ENCODE assay signal across 1 cellular context in the genomic region with DNA sequence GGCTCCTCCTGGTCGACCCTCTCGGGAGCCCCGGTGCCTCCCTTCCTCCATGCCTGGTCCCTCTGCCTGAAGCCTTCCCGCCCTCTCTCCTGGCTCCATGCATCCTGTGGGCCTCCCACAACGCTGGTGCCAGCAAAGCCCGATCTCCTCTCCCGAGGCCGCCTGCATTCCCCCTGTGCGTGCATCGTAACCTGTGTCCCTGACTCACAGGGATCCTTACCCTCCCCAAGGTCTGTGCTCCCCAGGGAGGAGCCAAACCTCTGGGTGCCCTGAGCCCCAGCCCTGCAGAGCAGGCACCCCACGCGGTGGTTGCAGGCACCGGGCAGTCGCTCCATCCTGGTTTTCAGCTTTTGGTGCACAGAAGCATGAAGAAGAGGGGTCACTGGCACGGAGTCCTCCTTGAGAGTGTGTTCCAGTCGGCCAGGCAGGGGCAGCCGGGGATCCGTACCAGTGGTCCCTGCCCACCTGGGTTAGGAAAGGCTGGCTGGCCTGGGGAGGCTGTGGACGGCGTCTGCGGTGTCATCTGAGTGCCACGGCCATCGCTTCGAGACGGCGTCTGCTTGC.
TF ChIP-seq lines count a peak whose summit lies in the region.

No MANE protein-coding gene starts in this region.

TF ChIP-seq in GM23338, 12 proteins besides CTCF, POLR2A, EP300 and RAD21 (continued from another document):
- TF ChIP-seq, protein P1, sequence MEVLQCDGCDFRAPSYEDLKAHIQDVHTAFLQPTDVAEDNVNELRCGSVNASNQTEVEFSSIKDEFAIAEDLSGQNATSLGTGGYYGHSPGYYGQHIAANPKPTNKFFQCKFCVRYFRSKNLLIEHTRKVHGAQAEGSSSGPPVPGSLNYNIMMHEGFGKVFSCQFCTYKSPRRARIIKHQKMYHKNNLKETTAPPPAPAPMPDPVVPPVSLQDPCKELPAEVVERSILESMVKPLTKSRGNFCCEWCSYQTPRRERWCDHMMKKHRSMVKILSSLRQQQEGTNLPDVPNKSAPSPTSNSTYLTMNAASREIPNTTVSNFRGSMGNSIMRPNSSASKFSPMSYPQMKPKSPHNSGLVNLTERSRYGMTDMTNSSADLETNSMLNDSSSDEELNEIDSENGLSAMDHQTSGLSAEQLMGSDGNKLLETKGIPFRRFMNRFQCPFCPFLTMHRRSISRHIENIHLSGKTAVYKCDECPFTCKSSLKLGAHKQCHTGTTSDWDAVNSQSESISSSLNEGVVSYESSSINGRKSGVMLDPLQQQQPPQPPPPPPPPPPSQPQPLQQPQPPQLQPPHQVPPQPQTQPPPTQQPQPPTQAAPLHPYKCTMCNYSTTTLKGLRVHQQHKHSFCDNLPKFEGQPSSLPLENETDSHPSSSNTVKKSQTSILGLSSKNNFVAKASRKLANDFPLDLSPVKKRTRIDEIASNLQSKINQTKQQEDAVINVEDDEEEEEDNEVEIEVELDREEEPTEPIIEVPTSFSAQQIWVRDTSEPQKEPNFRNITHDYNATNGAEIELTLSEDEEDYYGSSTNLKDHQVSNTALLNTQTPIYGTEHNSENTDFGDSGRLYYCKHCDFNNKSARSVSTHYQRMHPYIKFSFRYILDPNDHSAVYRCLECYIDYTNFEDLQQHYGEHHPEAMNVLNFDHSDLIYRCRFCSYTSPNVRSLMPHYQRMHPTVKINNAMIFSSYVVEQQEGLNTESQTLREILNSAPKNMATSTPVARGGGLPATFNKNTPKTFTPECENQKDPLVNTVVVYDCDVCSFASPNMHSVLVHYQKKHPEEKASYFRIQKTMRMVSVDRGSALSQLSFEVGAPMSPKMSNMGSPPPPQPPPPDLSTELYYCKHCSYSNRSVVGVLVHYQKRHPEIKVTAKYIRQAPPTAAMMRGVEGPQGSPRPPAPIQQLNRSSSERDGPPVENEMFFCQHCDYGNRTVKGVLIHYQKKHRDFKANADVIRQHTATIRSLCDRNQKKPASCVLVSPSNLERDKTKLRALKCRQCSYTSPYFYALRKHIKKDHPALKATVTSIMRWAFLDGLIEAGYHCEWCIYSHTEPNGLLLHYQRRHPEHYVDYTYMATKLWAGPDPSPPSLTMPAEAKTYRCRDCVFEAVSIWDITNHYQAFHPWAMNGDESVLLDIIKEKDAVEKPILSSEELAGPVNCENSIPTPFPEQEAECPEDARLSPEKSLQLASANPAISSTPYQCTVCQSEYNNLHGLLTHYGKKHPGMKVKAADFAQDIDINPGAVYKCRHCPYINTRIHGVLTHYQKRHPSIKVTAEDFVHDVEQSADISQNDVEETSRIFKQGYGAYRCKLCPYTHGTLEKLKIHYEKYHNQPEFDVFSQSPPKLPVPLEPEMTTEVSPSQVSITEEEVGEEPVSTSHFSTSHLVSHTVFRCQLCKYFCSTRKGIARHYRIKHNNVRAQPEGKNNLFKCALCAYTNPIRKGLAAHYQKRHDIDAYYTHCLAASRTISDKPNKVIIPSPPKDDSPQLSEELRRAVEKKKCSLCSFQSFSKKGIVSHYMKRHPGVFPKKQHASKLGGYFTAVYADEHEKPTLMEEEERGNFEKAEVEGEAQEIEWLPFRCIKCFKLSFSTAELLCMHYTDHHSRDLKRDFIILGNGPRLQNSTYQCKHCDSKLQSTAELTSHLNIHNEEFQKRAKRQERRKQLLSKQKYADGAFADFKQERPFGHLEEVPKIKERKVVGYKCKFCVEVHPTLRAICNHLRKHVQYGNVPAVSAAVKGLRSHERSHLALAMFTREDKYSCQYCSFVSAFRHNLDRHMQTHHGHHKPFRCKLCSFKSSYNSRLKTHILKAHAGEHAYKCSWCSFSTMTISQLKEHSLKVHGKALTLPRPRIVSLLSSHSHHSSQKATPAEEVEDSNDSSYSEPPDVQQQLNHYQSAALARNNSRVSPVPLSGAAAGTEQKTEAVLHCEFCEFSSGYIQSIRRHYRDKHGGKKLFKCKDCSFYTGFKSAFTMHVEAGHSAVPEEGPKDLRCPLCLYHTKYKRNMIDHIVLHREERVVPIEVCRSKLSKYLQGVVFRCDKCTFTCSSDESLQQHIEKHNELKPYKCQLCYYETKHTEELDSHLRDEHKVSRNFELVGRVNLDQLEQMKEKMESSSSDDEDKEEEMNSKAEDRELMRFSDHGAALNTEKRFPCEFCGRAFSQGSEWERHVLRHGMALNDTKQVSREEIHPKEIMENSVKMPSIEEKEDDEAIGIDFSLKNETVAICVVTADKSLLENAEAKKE (CRISPR knock-in tag; IDR thresholded peaks at IDR 0.05), result no peak
- TF ChIP-seq, protein P2, sequence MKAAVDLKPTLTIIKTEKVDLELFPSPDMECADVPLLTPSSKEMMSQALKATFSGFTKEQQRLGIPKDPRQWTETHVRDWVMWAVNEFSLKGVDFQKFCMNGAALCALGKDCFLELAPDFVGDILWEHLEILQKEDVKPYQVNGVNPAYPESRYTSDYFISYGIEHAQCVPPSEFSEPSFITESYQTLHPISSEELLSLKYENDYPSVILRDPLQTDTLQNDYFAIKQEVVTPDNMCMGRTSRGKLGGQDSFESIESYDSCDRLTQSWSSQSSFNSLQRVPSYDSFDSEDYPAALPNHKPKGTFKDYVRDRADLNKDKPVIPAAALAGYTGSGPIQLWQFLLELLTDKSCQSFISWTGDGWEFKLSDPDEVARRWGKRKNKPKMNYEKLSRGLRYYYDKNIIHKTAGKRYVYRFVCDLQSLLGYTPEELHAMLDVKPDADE (IDR thresholded peaks at IDR 0.05), result no peak
- TF ChIP-seq REST (IDR thresholded peaks at IDR 0.05; ENCODE audit: unreplicated experiment) (no peak), ZNF331 (CRISPR knock-in tag; IDR thresholded peaks at IDR 0.05; ENCODE audit: low read depth) (no peak), ZNF114 (CRISPR knock-in tag; IDR thresholded peaks at IDR 0.05) (no peak), JUNB (IDR thresholded peaks at IDR 0.05; ENCODE audit: unreplicated experiment) (no peak), POLR2AphosphoS5 (IDR thresholded peaks at IDR 0.05; ENCODE audit: low read depth) (no peak)
